In genomic region chr2:129769402-129769991, GRCh38 we compare ENCODE assay signal across 14 cellular contexts.
DNase-seq lines count a peak whose midpoint lies in the region; ATAC-seq and TF ChIP-seq lines count a peak whose summit lies in the region.
"Had no signal": no experiment of that assay in that cellular context is flagged by ENCODE, and none has a peak within 500 bp of the region (broad histone marks: within the 10 kb centered on the region; RNA-seq: fewer than 3 reads in every experiment).

No MANE protein-coding gene starts in this region.

- ATAC-seq in heart right ventricle, result no peak
- ATAC-seq in GM19397 (IDR thresholded peaks at IDR 0.05; ENCODE audit: unreplicated experiment), result no peak
- ATAC-seq: GM12878 had no signal

- no peak overlapping the region for H2AFZ ChIP-seq in neuronal stem cell (ENCODE audit: low read length)

- no peaks in the 10 kb centered on the region for H3K27me3 ChIP-seq in right atrium auricular region
- peaks cover 0 to 21% (median 9%) of the 10 kb centered on the region in 7 donors for H3K27me3 ChIP-seq in heart right ventricle
- H3K27me3 ChIP-seq in esophagus muscularis mucosa, result peaks cover 0 to 8% (median 0%) of the 10 kb centered on the region in 4 donors
- H3K27me3 ChIP-seq in neuronal stem cell (ENCODE audit: control insufficient read depth in 3 of 3, insufficient read depth in 3 of 3, low read depth in 1 of 3, low read length in 3 of 3), result peaks cover 0 to 1% (median 0%) of the 10 kb centered on the region in 3 experiments

- H3K4me3 ChIP-seq in right atrium auricular region, result no peak overlapping the region
- no peak overlapping the region for H3K4me3 ChIP-seq in heart right ventricle
- H3K4me3 ChIP-seq in esophagus muscularis mucosa, result no peak overlapping the region
- no peak overlapping the region for H3K4me3 ChIP-seq in neuronal stem cell (ENCODE audit: low read length in 2 of 2)
- H3K4me3 ChIP-seq: GM12878, HAP-1 had no signal

- H2BK12ac ChIP-seq in neuronal stem cell (ENCODE audit: low read length), result no peak overlapping the region

- H3K9ac ChIP-seq in neuronal stem cell (ENCODE audit: low read depth, low read length, poor library complexity), result no peak overlapping the region

- intact Hi-C loops in heart right ventricle (cut with DNase I) (no loop called here), esophagus muscularis mucosa (cut with DNase I) (no loop called here)

- H2BK5ac ChIP-seq in neuronal stem cell (ENCODE audit: low read length), result no peak overlapping the region

- no peak overlapping the region for H4K8ac ChIP-seq in neuronal stem cell (ENCODE audit: low read depth, low read length)

- H3K27ac ChIP-seq in right atrium auricular region (no peak overlapping the region), heart right ventricle (no peak overlapping the region), esophagus muscularis mucosa (replicated peaks in 1 of 4) (no peak overlapping the region), neuronal stem cell (replicated peaks; ENCODE audit: low read length) (no peak overlapping the region)
- H3K27ac ChIP-seq: C4-2B had no signal

- no peaks in the 10 kb centered on the region for H3K4me1 ChIP-seq in right atrium auricular region
- no peaks in the 10 kb centered on the region for H3K4me1 ChIP-seq in heart right ventricle
- no peaks in the 10 kb centered on the region for H3K4me1 ChIP-seq in esophagus muscularis mucosa
- peaks cover 0 to 4% of the 10 kb centered on the region in 2 donors for H3K4me1 ChIP-seq in neuronal stem cell (ENCODE audit: control insufficient read depth in 2 of 2, insufficient read depth in 1 of 2, low read depth in 1 of 2, low read length in 2 of 2)
- H3K4me1 ChIP-seq: HAP-1 had no signal

- H3K36me3 ChIP-seq in right atrium auricular region, result no peaks in the 10 kb centered on the region
- no peaks in the 10 kb centered on the region for H3K36me3 ChIP-seq in heart right ventricle
- no peaks in the 10 kb centered on the region for H3K36me3 ChIP-seq in esophagus muscularis mucosa
- no peaks in the 10 kb centered on the region for H3K36me3 ChIP-seq in neuronal stem cell (replicated peaks in 1 of 2; ENCODE audit: control insufficient read depth in 2 of 2, insufficient read depth in 2 of 2, low read length in 2 of 2)
- H3K36me3 ChIP-seq: HAP-1 had no signal

- H3K79me1 ChIP-seq in neuronal stem cell (ENCODE audit: low read depth, low read length), result no peaks in the 10 kb centered on the region

- H2AK5ac ChIP-seq in neuronal stem cell (ENCODE audit: low read depth, low read length), result no peak overlapping the region

- no peak overlapping the region for H2BK120ac ChIP-seq in neuronal stem cell (ENCODE audit: low read depth, low read length)

- DNase-seq in right atrium auricular region (ENCODE audit: low spot score) (peak; percentile 53), heart right ventricle (no peak), esophagus muscularis mucosa (ENCODE audit: extremely low spot score) (peak; percentile 68), neuronal stem cell (ENCODE audit: low spot score) (no peak), anterior cingulate cortex (lab: John Stamatoyannopoulos, UW) (no peak), NCI-H2227 treated with DMSO at 0.1 percent for 48 hours (lab: John Stamatoyannopoulos, UW) (no peak)
- DNase-seq: ACHN; CD4-positive, alpha-beta memory T cell; DMS79; GOT3 had no signal

- no peaks in the 10 kb centered on the region for H3K9me3 ChIP-seq in right atrium auricular region
- peaks cover 0 to 10% (median 0%) of the 10 kb centered on the region in 11 donors for H3K9me3 ChIP-seq in heart right ventricle
- peaks cover 0 to 4% (median 0%) of the 10 kb centered on the region in 4 donors for H3K9me3 ChIP-seq in esophagus muscularis mucosa
- H3K9me3 ChIP-seq in neuronal stem cell (replicated peaks in 1 of 2; ENCODE audit: control insufficient read depth in 2 of 2, insufficient read depth in 1 of 2, low read depth in 1 of 2, low read length in 2 of 2), result peaks cover 0 to 2% of the 10 kb centered on the region in 2 donors
- H3K9me3 ChIP-seq: HAP-1 had no signal

- no peak for TF ChIP-seq POLR2A in esophagus muscularis mucosa (IDR thresholded peaks at IDR 0.05; ENCODE audit: low read depth)

- WGBS in heart right ventricle, 2 donors, result 85 to 86% methylated on average over 10 of the region's 10 CpGs
- WGBS in esophagus muscularis mucosa, result 69% methylated on average over 2 of the region's 10 CpGs
- WGBS in neuronal stem cell (ENCODE audit: extremely low coverage in 2 of 2, insufficient read length in 2 of 2, insufficient replicate concordance in 1 of 2), 2 donors, result no CpG with 5 or more reads among the region's 10 CpGs

- H4K91ac ChIP-seq in neuronal stem cell (ENCODE audit: low read depth, low read length, poor library complexity), result no peak overlapping the region

- no peak for TF ChIP-seq CTCF in right atrium auricular region (IDR thresholded peaks at IDR 0.05)
- no peak for TF ChIP-seq CTCF in heart right ventricle (IDR thresholded peaks at IDR 0.05)
- TF ChIP-seq CTCF in esophagus muscularis mucosa (IDR thresholded peaks at IDR 0.05), result no peak

- peak overlapping the region; percentile 38 for H3K18ac ChIP-seq in neuronal stem cell (ENCODE audit: low read length)

- H3K23ac ChIP-seq in neuronal stem cell (ENCODE audit: low read depth, low read length, poor library complexity), result no peak overlapping the region

- no peak for TF ChIP-seq EP300 in esophagus muscularis mucosa (IDR thresholded peaks at IDR 0.05)

- H2BK15ac ChIP-seq in neuronal stem cell (ENCODE audit: low read length), result no peak overlapping the region

- peak overlapping the region; percentile 1 for H3K14ac ChIP-seq in neuronal stem cell (ENCODE audit: low read length)

- no peak overlapping the region for H3K4ac ChIP-seq in neuronal stem cell (ENCODE audit: low read length)

- no peak overlapping the region for H3K4me2 ChIP-seq in neuronal stem cell (ENCODE audit: insufficient read depth, low read length, poor library complexity, severe bottlenecking)

Comparison
In these comparisons a context has a peak if more than half of its experiments do, and no peak if none do; other contexts are left out.
1. DNase-seq: peak in right atrium auricular region (single experiment) and esophagus muscularis mucosa (single experiment); none in heart right ventricle (0 of 2), neuronal stem cell (single experiment), anterior cingulate cortex (0 of 58) and NCI-H2227 treated with DMSO at 0.1 percent for 48 hours (single experiment).